In the genomic region with DNA sequence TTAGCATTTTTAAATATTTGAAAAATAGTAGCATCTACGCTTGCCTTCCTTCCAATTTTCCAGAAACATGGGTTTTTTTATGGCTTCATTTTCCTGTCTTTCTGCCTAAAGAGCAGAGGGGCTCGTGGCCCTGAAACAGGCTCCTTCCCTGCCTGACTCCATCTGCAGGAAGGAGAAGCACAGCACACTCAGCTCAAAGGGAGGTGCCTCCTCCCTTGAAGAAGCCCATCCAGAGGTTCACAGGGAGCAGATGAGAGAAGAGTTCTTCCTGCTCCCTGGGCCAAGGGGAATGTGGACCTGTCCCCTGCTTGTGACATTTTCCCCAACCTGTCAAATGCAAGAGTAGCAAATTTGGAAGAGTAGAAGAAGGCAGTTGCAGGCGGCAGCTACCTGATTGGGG, we compare ENCODE assay signal across 21 cellular contexts. TPM values are rescaled to one million over a fixed set of nuclear protein-coding genes. Genes with fewer than 3 reads are reported as not detected.
DNase-seq lines count a peak whose midpoint lies in the region; ATAC-seq, FAIRE-seq and TF ChIP-seq lines count a peak whose summit lies in the region.
"Had no signal": no experiment of that assay in that cellular context is flagged by ENCODE, and none has a peak within 500 bp of the region (broad histone marks: within the 10 kb centered on the region; RNA-seq: fewer than 3 reads in every experiment).

No MANE protein-coding gene starts in this region.

- CTCF ChIA-PET in A549 (lab: Yijun Ruan, JAX) = interaction anchor here (0.9 to 1.7 kb wide), 6 partner anchors 11 to 343 kb away, joined by 3 to 4 read pairs (median 3); no protein-coding TSS in a partner anchor
- CTCF ChIA-PET in activated B cell treated with CpG ODN at 0.5 μM for 24 hours (lab: Charles Lee) = interaction anchor here (1.0 kb wide), 1 partner anchor 22 kb away, joined by 5 read pairs; no protein-coding TSS in a partner anchor

- H3K27ac ChIP-seq in A549 (no peak overlapping the region), GM23248 (no peak overlapping the region), MM.1S (ENCODE audit: low read length) (no peak overlapping the region)
- H3K27ac ChIP-seq: C4-2B, esophagus squamous epithelium, KMS-11, right lobe of liver, upper lobe of left lung had no signal

- H3F3A ChIP-seq in GM23248 (ENCODE audit: insufficient read depth) = no peaks in the 10 kb centered on the region
- no peaks in the 10 kb centered on the region for H3F3A ChIP-seq in MM.1S (ENCODE audit: insufficient read depth, low read length)

- POLR2A ChIA-PET in A549 (lab: Yijun Ruan, JAX) = no interaction called here
- POLR2A ChIA-PET in activated B cell treated with CpG ODN at 0.5 μM for 24 hours (lab: Charles Lee) = no interaction called here
- POLR2A ChIA-PET in naive thymus-derived CD8-positive, alpha-beta T cell (lab: Charles Lee) = interaction anchor here (0.9 kb wide), 1 partner anchor 54 kb away, joined by 3 read pairs; no protein-coding TSS in a partner anchor

- no peaks in the 10 kb centered on the region for H3K27me3 Mint-ChIP-seq in activated B cell treated with CpG ODN at 0.5 μM for 24 hours
- H3K27me3 Mint-ChIP-seq in naive thymus-derived CD8-positive, alpha-beta T cell = no peaks in the 10 kb centered on the region
- H3K27me3 Mint-ChIP-seq: activated naive CD8-positive, alpha-beta T cell treated with anti-CD3 and anti-CD28 coated beads, Interleukin-2, amount 10 ng/mL, durations not matched to agents 7 days and 5 days; T-cell had no signal

- FAIRE-seq in A549 (lab: Jason Lieb, UNC) = no peak

- DNase-seq in A549 (ENCODE audit: low read depth in 1 of 2, low spot score in 1 of 2) = no peak
- peak; percentile 8 for DNase-seq in GM23248
- no peak for DNase-seq in activated B cell treated with CpG ODN at 0.5 μM for 24 hours
- DNase-seq in iPS-NIHi7 (ENCODE audit: extremely low spot score) = peak; percentile 38
- DNase-seq in MM.1S = no peak
- no peak for DNase-seq in kidney glomerular epithelial cell (lab: John Stamatoyannopoulos, UW)
- DNase-seq in naive thymus-derived CD8-positive, alpha-beta T cell = no peak
- DNase-seq: activated CD4-positive, alpha-beta T cell treated with anti-CD3 and anti-CD28 coated beads, Interleukin-2, amount 50 U/mL, for 1 hour; activated CD8-positive, alpha-beta memory T cell treated with anti-CD3 and anti-CD28 coated beads, Interleukin-2, amount 50 U/mL, for 4 hours; activated naive CD8-positive, alpha-beta T cell treated with anti-CD3 and anti-CD28 coated beads, Interleukin-2, amount 10 ng/mL, durations not matched to agents 7 days and 5 days; effector CD4-positive, alpha-beta T cell; esophagus squamous epithelium; MV-4-11; NCI-H1694 treated with DMSO at 0.1 percent for 48 hours; right lobe of liver; T-cell; upper lobe of left lung had no signal

- 83% methylated on average over 3 of the region's 3 CpGs for WGBS in A549 (ENCODE audit: missing lambda C conversion rate)
- 83 to 85% methylated on average over 3 of the region's 3 CpGs for WGBS in GM23248 (ENCODE audit: low coverage in 1 of 2, low lambda C conversion rate in 2 of 2, missing lambda C conversion rate in 2 of 2), 2 experiments

- H3K27me3 ChIP-seq in GM23248 (replicated peaks; ENCODE audit: insufficient read depth) (no peaks in the 10 kb centered on the region), MM.1S (replicated peaks; ENCODE audit: insufficient read depth, low read length) (no peaks in the 10 kb centered on the region)
- H3K27me3 ChIP-seq: esophagus squamous epithelium, right lobe of liver, upper lobe of left lung had no signal

- TF ChIP-seq POLR2A in A549 (IDR thresholded peaks at IDR 0.05; ENCODE audit: low read length) = no peak

- H3K36me3 Mint-ChIP-seq in activated B cell treated with CpG ODN at 0.5 μM for 24 hours (ENCODE audit: low read depth) = peaks cover 19% of the 10 kb centered on the region
- H3K36me3 Mint-ChIP-seq in naive thymus-derived CD8-positive, alpha-beta T cell = peaks cover 0 to 13% (median 0%) of the 10 kb centered on the region in 3 donors
- H3K36me3 Mint-ChIP-seq: activated naive CD8-positive, alpha-beta T cell treated with anti-CD3 and anti-CD28 coated beads, Interleukin-2, amount 10 ng/mL, durations not matched to agents 7 days and 5 days had no signal

- H3K9ac ChIP-seq in GM23248 = no peak overlapping the region
- no peak overlapping the region for H3K9ac ChIP-seq in MM.1S (ENCODE audit: low read length)
- H3K9ac ChIP-seq: KMS-11 had no signal

- H3K9me3 ChIP-seq in A549 = no peaks in the 10 kb centered on the region
- no peaks in the 10 kb centered on the region for H3K9me3 ChIP-seq in GM23248 (ENCODE audit: low read depth)
- H3K9me3 ChIP-seq in MM.1S (replicated peaks; ENCODE audit: insufficient read depth, low read length) = no peaks in the 10 kb centered on the region
- H3K9me3 ChIP-seq: esophagus squamous epithelium, right lobe of liver, upper lobe of left lung had no signal

- 0 out of 2 replicates have a peak, but pooled peaks cover 3% of the 10 kb centered on the region for H4K20me1 ChIP-seq in GM23248 (ENCODE audit: insufficient read depth)
- no peaks in the 10 kb centered on the region for H4K20me1 ChIP-seq in MM.1S (ENCODE audit: insufficient read depth, low read length)

- H3K4me2 ChIP-seq in A549 (no peak overlapping the region), GM23248 (ENCODE audit: unreplicated experiment) (no peak overlapping the region), MM.1S (ENCODE audit: low read depth, low read length) (no peak overlapping the region)
- H3K4me2 ChIP-seq: KMS-11 had no signal

- TF ChIP-seq CTCF in A549 (IDR thresholded peaks at IDR 0.05) (no peak), activated B cell treated with CpG ODN at 0.5 μM for 24 hours (IDR thresholded peaks at IDR 0.05) (no peak), MM.1S (IDR thresholded peaks at IDR 0.05; ENCODE audit: low read length) (no peak)

- H3K9me2 ChIP-seq in GM23248 (ENCODE audit: insufficient read depth) (no peaks in the 10 kb centered on the region), MM.1S (replicated peaks; ENCODE audit: insufficient read depth, low read length) (no peaks in the 10 kb centered on the region)

- TF ChIP-seq RAD21 in A549 (conservative IDR thresholded peaks at IDR 0.05 in 1 of 2, IDR thresholded peaks at IDR 0.05 in 1 of 2) = no peak

- no peaks in the 10 kb centered on the region for H3K9me3 Mint-ChIP-seq in activated B cell treated with CpG ODN at 0.5 μM for 24 hours
- no peaks in the 10 kb centered on the region for H3K9me3 Mint-ChIP-seq in naive thymus-derived CD8-positive, alpha-beta T cell
- H3K9me3 Mint-ChIP-seq: activated naive CD8-positive, alpha-beta T cell treated with anti-CD3 and anti-CD28 coated beads, Interleukin-2, amount 10 ng/mL, durations not matched to agents 7 days and 5 days; activated T-helper 2 cell treated with anti-CD3 and anti-CD28 coated beads, Interferon-gamma antibody, Interleukin-2, Interleukin-4, amounts not matched to agents 10 μg/mL and 5 μg/mL and 100 μg/mL, durations not matched to agents 14 hours and 24 hours and 36 hours; T-cell had no signal

- in situ Hi-C loops in GM23248 (cut with MboI) = no loop called here

- H3K4me3 ChIP-seq in A549 = no peak overlapping the region
- no peak overlapping the region for H3K4me3 ChIP-seq in GM23248
- H3K4me3 ChIP-seq in MM.1S (ENCODE audit: low read length) = no peak overlapping the region
- H3K4me3 ChIP-seq: esophagus squamous epithelium, right lobe of liver, upper lobe of left lung had no signal

- TF ChIP-seq EP300 in A549 (IDR thresholded peaks at IDR 0.05) = no peak

- ATAC-seq in A549 = peak; percentile 50 to 67; a peak in 4 of 6 replicates
- no peak for ATAC-seq in activated B cell treated with CpG ODN at 0.5 μM for 24 hours (ENCODE audit: low read depth)
- no peak for ATAC-seq in HG02571 (IDR thresholded peaks at IDR 0.05; ENCODE audit: unreplicated experiment)
- ATAC-seq in naive thymus-derived CD8-positive, alpha-beta T cell = no peak
- ATAC-seq: right lobe of liver had no signal

- H2AFZ ChIP-seq in GM23248 (no peak overlapping the region), MM.1S (ENCODE audit: low read length) (no peak overlapping the region)

- H3K4me1 Mint-ChIP-seq in activated B cell treated with CpG ODN at 0.5 μM for 24 hours = peaks cover 20% of the 10 kb centered on the region
- peaks cover 17 to 33% (median 31%) of the 10 kb centered on the region in 4 donors for H3K4me1 Mint-ChIP-seq in naive thymus-derived CD8-positive, alpha-beta T cell

- H3K4me1 ChIP-seq in A549 (no peaks in the 10 kb centered on the region), GM23248 (ENCODE audit: insufficient read depth) (no peaks in the 10 kb centered on the region), MM.1S (ENCODE audit: low read length) (no peaks in the 10 kb centered on the region)
- H3K4me1 ChIP-seq: right lobe of liver had no signal

- no peaks in the 10 kb centered on the region; the same call in 1 of the 2 replicates for H3K79me2 ChIP-seq in GM23248 (ENCODE audit: insufficient read depth)
- no peaks in the 10 kb centered on the region for H3K79me2 ChIP-seq in MM.1S (ENCODE audit: low read length)

- H3K27ac Mint-ChIP-seq in activated B cell treated with CpG ODN at 0.5 μM for 24 hours = peak overlapping the region; percentile 26
- H3K27ac Mint-ChIP-seq in naive thymus-derived CD8-positive, alpha-beta T cell = peak overlapping the region in 5 of 10 donors; percentile 3 to 41 (median 11)
- H3K27ac Mint-ChIP-seq: activated naive CD8-positive, alpha-beta T cell treated with anti-CD3 and anti-CD28 coated beads, Interleukin-2, amount 10 ng/mL, durations not matched to agents 7 days and 5 days; activated T-helper 2 cell treated with anti-CD3 and anti-CD28 coated beads, Interferon-gamma antibody, Interleukin-2, Interleukin-4, amounts not matched to agents 10 μg/mL and 5 μg/mL and 100 μg/mL, durations not matched to agents 14 hours and 24 hours and 36 hours had no signal

- intact Hi-C loops in activated B cell treated with CpG ODN at 0.5 μM for 24 hours (cut with micrococcal nuclease) = loop anchor here (10.0 kb wide), 1 partner anchor 896 kb away; no protein-coding TSS in a partner anchor

- H3K4me3 Mint-ChIP-seq in activated B cell treated with CpG ODN at 0.5 μM for 24 hours = no peak overlapping the region
- H3K4me3 Mint-ChIP-seq in naive thymus-derived CD8-positive, alpha-beta T cell = no peak overlapping the region
- H3K4me3 Mint-ChIP-seq: activated naive CD8-positive, alpha-beta T cell treated with anti-CD3 and anti-CD28 coated beads, Interleukin-2, amount 10 ng/mL, durations not matched to agents 7 days and 5 days had no signal

- H3K36me3 ChIP-seq in GM23248 (ENCODE audit: low read depth) = no peaks in the 10 kb centered on the region
- H3K36me3 ChIP-seq in MM.1S (replicated peaks; ENCODE audit: insufficient read depth, low read length) = no peaks in the 10 kb centered on the region
- H3K36me3 ChIP-seq: right lobe of liver, upper lobe of left lung had no signal

RNA-seq across cellular contexts. Expression of a gene that starts 55.8 kb away (rescaled TPM):
- polyA plus RNA-seq in A549 (2011; rRNA removed) (55.7 and 62.8 TPM in 2 replicates), A549 (2017; fragmentation: RNase III; extraction: RNeasy Plus Mini Kit Qiagen cat#74134 plus additional on column Dnase treatment) (16.4 to 16.8 TPM (median 16.7 TPM) in 3 replicates), GM23248 (2016; fragmentation: Nextera tagmentation; extraction: Ambion mirVana) (60.8 and 65.5 TPM in 2 replicates)
- polyA plus RNA-seq in A549 (2012; cell fraction: cytosol; rRNA removed) = 7.9 and 8.2 TPM in 2 replicates
- polyA plus RNA-seq in A549 (2012; cell fraction: nucleus; rRNA removed) = 6.4 and 8.8 TPM in 2 replicates
- 119 and 120 TPM in 2 replicates for polyA minus RNA-seq in A549 (2011; rRNA and poly(A)+ RNA removed)
- total RNA-seq in GM23248 (2014; rRNA removed; shearing (Covaris generic)) = 48.8 and 52.4 TPM in 2 replicates
- total RNA-seq in activated B cell treated with CpG ODN at 0.5 μM for 24 hours = 75.8 and 77.5 TPM in 2 replicates
- total RNA-seq in naive thymus-derived CD8-positive, alpha-beta T cell = 10 to 100 TPM; 87.8 to 93.2 TPM
- 10 to 100 TPM; 86.9 to 95.4 (median 94.2) TPM for polyA plus RNA-seq in naive thymus-derived CD8-positive, alpha-beta T cell

Comparison
In these comparisons a context has a peak if more than half of its experiments do, and no peak if none do; other contexts are left out.
1. ATAC-seq: peak in A549 (2 of 2); none in activated B cell treated with CpG ODN at 0.5 μM for 24 hours (single experiment), HG02571 (single experiment) and naive thymus-derived CD8-positive, alpha-beta T cell (0 of 2).
2. DNase-seq: peak in GM23248 (single experiment) and iPS-NIHi7 (single experiment); none in A549 (0 of 2), activated B cell treated with CpG ODN at 0.5 μM for 24 hours (single experiment), MM.1S (single experiment), kidney glomerular epithelial cell (single experiment) and naive thymus-derived CD8-positive, alpha-beta T cell (0 of 10).